Comparison of ENCODE assay signal across 1 cellular context in the genomic region with DNA sequence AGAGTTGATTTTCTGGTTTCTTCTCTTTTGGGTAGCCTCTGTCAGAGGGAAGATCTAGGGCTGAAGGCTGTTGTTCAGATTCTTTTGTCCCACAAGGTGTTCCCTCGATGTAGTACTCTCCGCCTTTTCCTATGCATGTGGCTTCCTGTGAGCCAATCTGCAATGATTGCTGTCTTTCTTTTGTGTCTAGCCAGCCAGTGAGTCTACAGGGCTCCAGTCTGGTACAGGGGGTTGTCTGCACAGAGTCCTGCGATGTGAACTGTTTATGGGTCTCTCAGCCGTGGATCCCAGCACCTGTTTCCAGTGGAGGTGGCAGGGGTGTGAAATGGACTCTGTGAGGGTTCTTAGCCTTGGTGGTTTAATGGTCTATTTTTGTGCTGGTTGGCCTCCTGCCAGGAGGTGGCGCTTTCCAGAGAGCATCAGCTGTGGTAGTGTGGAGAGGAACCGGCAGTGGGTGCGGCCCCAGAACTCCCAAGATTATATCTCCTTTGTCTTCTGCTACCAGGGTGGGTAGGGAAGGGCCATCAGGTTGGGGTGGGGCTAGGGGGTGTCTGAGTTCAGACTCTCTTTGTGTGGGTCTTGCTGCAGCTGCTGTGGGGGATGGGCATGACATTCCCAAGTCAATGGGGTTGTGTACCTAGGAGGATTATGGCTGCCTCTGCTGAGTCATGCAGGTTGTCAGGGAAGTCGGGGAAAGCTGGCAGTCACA.
TF ChIP-seq lines count a peak whose summit lies in the region.

No MANE protein-coding gene starts in this region.

TF ChIP-seq in H1, 55 proteins besides CTCF, POLR2A, EP300 and RAD21 (continued from another document):
- no peak for TF ChIP-seq HDAC2 (IDR thresholded peaks at IDR 0.05; ENCODE audit: borderline replicate concordance in 1 of 2, low read depth in 2 of 2, low read length in 2 of 2)
- TF ChIP-seq BACH1 (IDR thresholded peaks at IDR 0.05; ENCODE audit: low read length), result no peak; the same call in 1 of the 2 replicates
